ENCODE assay signal across 24 cellular contexts in the genomic region with DNA sequence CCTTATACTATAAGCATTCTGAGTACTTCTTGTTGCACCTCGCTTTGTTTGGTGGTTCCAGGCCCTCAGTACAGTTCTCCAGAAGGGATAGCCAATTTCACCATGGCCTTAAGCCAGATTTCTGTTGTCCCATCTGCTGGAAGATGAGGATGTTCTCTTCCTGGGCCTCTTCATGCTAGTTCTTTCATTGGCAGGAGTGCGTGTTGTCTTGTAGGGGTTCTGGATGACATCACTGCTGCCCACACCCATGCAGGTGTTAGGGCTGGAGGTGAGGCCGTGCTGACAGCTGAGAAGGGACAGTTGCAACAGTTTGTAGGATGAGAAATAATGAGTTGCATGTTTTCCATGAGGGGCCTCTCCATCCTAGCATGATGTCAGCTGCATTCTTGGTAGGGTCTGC.
"Had no signal": no experiment of that assay in that cellular context is flagged by ENCODE, and none has a peak within 500 bp of the region (broad histone marks: within the 10 kb centered on the region; RNA-seq: fewer than 3 reads in every experiment).

No MANE protein-coding gene starts in this region.

- H3K36me3 Mint-ChIP-seq: activated naive CD4-positive, alpha-beta T cell treated with anti-CD3 and anti-CD28 coated beads, Interleukin-2, amount 10 ng/mL, durations not matched to agents 7 days and 5 days; activated naive CD8-positive, alpha-beta T cell treated with anti-CD3 and anti-CD28 coated beads for 36 hours; WTC11 had no signal

- H3K27ac Mint-ChIP-seq: activated naive CD4-positive, alpha-beta T cell treated with anti-CD3 and anti-CD28 coated beads, Interleukin-2, amount 10 ng/mL, durations not matched to agents 7 days and 5 days; activated naive CD8-positive, alpha-beta T cell treated with anti-CD3 and anti-CD28 coated beads for 36 hours; activated T-cell treated with anti-CD3 and anti-CD28 coated beads, Interleukin-2, amount 50 U/mL, for 72 hours; activated T-helper 2 cell treated with anti-CD3 and anti-CD28 coated beads, Interferon-gamma antibody, Interleukin-2, Interleukin-4, amounts not matched to agents 10 μg/mL and 5 μg/mL and 100 μg/mL, durations not matched to agents 14 hours and 24 hours and 36 hours; T-helper 1 cell treated with Interleukin-12 subunit alpha and Interleukin-12 subunit beta and Interleukin-4 antibody, amounts not matched to agents 30 μg/mL and 1 μg/mL, for 36 hours; WTC11 had no signal

- H3K4me1 Mint-ChIP-seq: activated naive CD4-positive, alpha-beta T cell treated with anti-CD3 and anti-CD28 coated beads, Interleukin-2, amount 10 ng/mL, durations not matched to agents 7 days and 5 days had no signal

- H3K36me3 ChIP-seq: brain microvascular endothelial cell, cardiac muscle cell had no signal

- H3K4me3 Mint-ChIP-seq: activated naive CD4-positive, alpha-beta T cell treated with anti-CD3 and anti-CD28 coated beads, Interleukin-2, amount 10 ng/mL, durations not matched to agents 7 days and 5 days; activated naive CD8-positive, alpha-beta T cell treated with anti-CD3 and anti-CD28 coated beads for 36 hours; activated T-cell treated with anti-CD3 and anti-CD28 coated beads, Interleukin-2, amount 50 U/mL, for 72 hours; T-helper 1 cell treated with Interleukin-12 subunit alpha and Interleukin-12 subunit beta and Interleukin-4 antibody, amounts not matched to agents 30 μg/mL and 1 μg/mL, for 36 hours; WTC11 had no signal

- H3K9me3 Mint-ChIP-seq: activated naive CD4-positive, alpha-beta T cell treated with anti-CD3 and anti-CD28 coated beads, Interleukin-2, amount 10 ng/mL, durations not matched to agents 7 days and 5 days; activated naive CD8-positive, alpha-beta T cell treated with anti-CD3 and anti-CD28 coated beads for 36 hours; activated T-cell treated with anti-CD3 and anti-CD28 coated beads, Interleukin-2, amount 50 U/mL, for 72 hours; activated T-helper 2 cell treated with anti-CD3 and anti-CD28 coated beads, Interferon-gamma antibody, Interleukin-2, Interleukin-4, amounts not matched to agents 10 μg/mL and 5 μg/mL and 100 μg/mL, durations not matched to agents 14 hours and 24 hours and 36 hours; T-helper 1 cell treated with Interleukin-12 subunit alpha and Interleukin-12 subunit beta and Interleukin-4 antibody, amounts not matched to agents 30 μg/mL and 1 μg/mL, for 36 hours had no signal

- H3K27ac ChIP-seq: brain microvascular endothelial cell, cardiac muscle cell had no signal

- DNase-seq: activated CD4-positive, alpha-beta T cell treated with anti-CD3 and anti-CD28 coated beads for 48 hours; activated CD4-positive, alpha-beta T cell treated with anti-CD3 and anti-CD28 coated beads, Interleukin-2, amount 50 U/mL, for 4 hours; activated CD4-positive, CD25-positive, alpha-beta regulatory T cell treated with anti-CD3 and anti-CD28 coated beads, Interleukin-2, amount 50 U/mL, for 72 hours; activated CD8-positive, alpha-beta memory T cell treated with anti-CD3 and anti-CD28 coated beads, Interleukin-2, amount 50 U/mL, for 4 hours; activated gamma-delta T cell treated with Interleukin-2 at 50 U/mL for 16 hours; activated naive CD4-positive, alpha-beta T cell treated with anti-CD3 and anti-CD28 coated beads, Interleukin-2, amount 10 ng/mL, durations not matched to agents 7 days and 5 days; activated naive CD8-positive, alpha-beta T cell treated with anti-CD3 and anti-CD28 coated beads for 36 hours; activated T-cell treated with anti-CD3 and anti-CD28 coated beads, Interleukin-2, amount 50 U/mL, for 72 hours; brain microvascular endothelial cell; KBM-7; NCI-H1092; NCI-H1417; NCI-H1930; NCI-H510A treated with DMSO at 0.1 percent for 48 hours; NCI-H69; NK-92 treated with Interleukin-12 subunit alpha and Interleukin-12 subunit beta, amount 100 ng/mL, for 24 hours; OCI-M1; Right ventricle myocardium superior; RPMI8226 had no signal

- H3K27me3 Mint-ChIP-seq: activated naive CD4-positive, alpha-beta T cell treated with anti-CD3 and anti-CD28 coated beads, Interleukin-2, amount 10 ng/mL, durations not matched to agents 7 days and 5 days; activated naive CD8-positive, alpha-beta T cell treated with anti-CD3 and anti-CD28 coated beads for 36 hours had no signal

- ATAC-seq: activated T-cell treated with anti-CD3 and anti-CD28 coated beads, Interleukin-2, amount 50 U/mL, for 72 hours; Panc1; WTC11 had no signal
